8 cellular contexts compared by ENCODE assay signal in the genomic region with DNA sequence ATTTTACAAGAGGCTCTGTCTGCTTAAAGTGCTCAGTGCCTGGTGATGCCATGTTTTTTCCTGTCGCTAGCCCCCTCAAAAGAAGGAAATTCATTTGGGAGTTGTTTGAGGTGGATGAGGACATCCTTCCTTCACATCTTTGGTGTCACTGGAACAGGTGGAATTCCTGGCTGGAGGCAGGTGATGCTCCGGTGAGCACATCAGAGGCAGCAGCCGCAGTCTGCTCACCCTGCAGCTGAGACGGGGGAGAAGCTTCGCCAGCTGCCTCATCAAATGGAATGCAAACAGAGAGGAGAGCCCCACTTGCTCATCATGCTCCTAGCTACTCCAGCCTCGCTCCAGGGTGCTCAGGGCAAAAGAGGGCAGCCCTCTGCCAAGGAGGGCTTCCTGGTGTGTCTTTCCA.
DNase-seq lines count a peak whose midpoint lies in the region; ATAC-seq and TF ChIP-seq lines count a peak whose summit lies in the region.

No MANE protein-coding gene starts in this region.

- ATAC-seq in GM21825 (IDR thresholded peaks at IDR 0.05; ENCODE audit: unreplicated experiment): no peak

- no peak for TF ChIP-seq CTCF in AG09309 (IDR thresholded peaks at IDR 0.05; ENCODE audit: control insufficient read depth, insufficient read depth, low read depth, low read length, missing control alignments)
- no peak for TF ChIP-seq CTCF in breast epithelium (IDR thresholded peaks at IDR 0.05)

- no peak for TF ChIP-seq POLR2A in breast epithelium (IDR thresholded peaks at IDR 0.05)

- in situ Hi-C loops in KBM-7 (cut with MboI; ENCODE audit: low pct_unique_long_range_greater_than_20kb, low sequenced_read_pairs): no loop called here

- no peak overlapping the region for H3K4me3 ChIP-seq in AG09309 (ENCODE audit: control insufficient read depth, low read depth, low read length)
- no peak overlapping the region for H3K4me3 ChIP-seq in breast epithelium
- no peak overlapping the region for H3K4me3 ChIP-seq in mucosa of stomach (ENCODE audit: low read length)

- H3K4me1 ChIP-seq in breast epithelium (peaks cover 4 to 25% of the 10 kb centered on the region in 2 donors), mucosa of stomach (ENCODE audit: control insufficient read depth, insufficient read depth, low read length) (peaks cover 52% of the 10 kb centered on the region)

- H3K9me3 ChIP-seq in breast epithelium (no peaks in the 10 kb centered on the region), mucosa of stomach (ENCODE audit: control insufficient read depth, low read length) (no peaks in the 10 kb centered on the region)

- intact Hi-C loops in breast epithelium (cut with DNase I; ENCODE audit: low total_unique reads): no loop called here

- peak overlapping the region; percentile 24 for H3K9ac ChIP-seq in mucosa of stomach (ENCODE audit: low read length)

- H3K27me3 ChIP-seq in breast epithelium (no peaks in the 10 kb centered on the region), mucosa of stomach (ENCODE audit: control insufficient read depth, insufficient read depth, low read length) (no peaks in the 10 kb centered on the region)

- H3K36me3 ChIP-seq in breast epithelium (no peaks in the 10 kb centered on the region), mucosa of stomach (ENCODE audit: control insufficient read depth, insufficient read depth, low read length) (no peaks in the 10 kb centered on the region)

- peak; percentile 29 for DNase-seq in AG09309 (ENCODE audit: low read depth)
- peak; percentile 66 for DNase-seq in NCI-H1092 treated with DMSO at 0.1 percent for 48 hours (lab: John Stamatoyannopoulos, UW)
- no peak for DNase-seq in breast epithelium (ENCODE audit: low spot score in 2 of 2)
- no peak for DNase-seq in KBM-7
- no peak for DNase-seq in cerebellar cortex (ENCODE audit: low spot score)
- no peak for DNase-seq in foreskin melanocyte

- H3K27ac ChIP-seq in breast epithelium: peak overlapping the region; percentile 94 to 95

Comparison
In these comparisons a context has a peak if more than half of its experiments do, and no peak if none do; other contexts are left out.
1. DNase-seq: peak in AG09309 (single experiment) and NCI-H1092 treated with DMSO at 0.1 percent for 48 hours (single experiment); none in breast epithelium (0 of 2), KBM-7 (single experiment), cerebellar cortex (single experiment) and foreskin melanocyte (single experiment).